9 cellular contexts compared by ENCODE assay signal in the genomic region with DNA sequence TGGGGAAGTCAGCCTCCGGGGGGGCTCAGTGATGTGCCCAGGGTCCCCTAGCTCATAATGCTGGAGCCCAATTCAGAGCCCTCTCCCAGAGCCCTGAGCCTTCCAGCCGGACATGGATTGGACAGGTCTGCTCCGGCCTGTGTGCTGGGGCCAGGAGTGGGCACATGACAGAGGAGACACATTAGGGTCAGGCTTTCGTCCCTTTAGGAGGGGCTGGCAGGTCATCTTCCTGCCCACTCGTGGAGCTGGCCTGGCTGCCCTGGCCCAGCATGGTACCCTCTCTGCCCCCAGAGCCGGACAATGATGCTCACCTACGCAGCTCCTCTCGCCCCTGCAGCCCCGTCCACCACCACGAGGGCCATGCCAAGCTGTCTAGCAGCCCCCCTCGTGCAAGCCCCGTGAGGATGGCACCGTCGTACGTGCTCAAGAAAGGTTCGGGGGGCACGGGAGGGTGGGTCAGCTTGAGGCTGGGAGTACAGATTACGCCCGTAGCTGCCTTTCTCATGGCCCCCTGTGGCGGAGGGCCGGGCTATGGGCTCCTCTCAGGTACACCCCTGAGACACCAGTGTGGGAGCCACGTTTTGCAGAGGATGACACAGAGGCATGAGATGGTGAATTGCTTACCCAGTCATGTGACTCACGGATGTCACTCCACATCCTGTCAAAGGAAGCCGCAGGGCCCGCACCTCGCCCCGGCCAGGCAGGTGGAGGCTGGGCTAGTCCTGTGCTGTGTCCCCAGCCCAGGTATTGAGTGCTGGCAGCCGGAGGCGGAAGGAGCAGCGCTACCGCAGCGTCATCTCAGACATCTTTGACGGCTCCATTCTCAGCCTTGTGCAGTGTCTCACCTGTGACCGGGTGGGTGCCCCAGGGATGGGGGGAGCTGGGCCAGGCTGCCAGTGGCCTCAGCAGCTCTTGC. TPM values are rescaled to one million over a fixed set of nuclear protein-coding genes. Genes with fewer than 3 reads are reported as not detected.
A peak's percentile ranks its signal among the peaks of the same experiment; 100 is the strongest.
DNase-seq lines count a peak whose midpoint lies in the region; ATAC-seq, FAIRE-seq and TF ChIP-seq lines count a peak whose summit lies in the region.
"Had no signal": no experiment of that assay in that cellular context is flagged by ENCODE, and none has a peak within 500 bp of the region (broad histone marks: within the 10 kb centered on the region; RNA-seq: fewer than 3 reads in every experiment).

No MANE protein-coding gene starts in this region.

- WGBS in spleen, 5 donors, result 66 to 78% (median 70%) methylated on average over 20 to 34 of the region's 34 CpGs

- peaks cover 0 to 27% (median 12%) of the 10 kb centered on the region in 11 experiments; a peak in 13 of 22 replicates for H3K36me3 ChIP-seq in BLaER1 treated with 17β-estradiol and CSF1 and Interleukin-3, amounts not matched to agents 10 nM and 100 nM
- peaks cover 0 to 72% (median 22%) of the 10 kb centered on the region in 6 donors for H3K36me3 ChIP-seq in spleen
- H3K36me3 ChIP-seq: uterus had no signal

- FAIRE-seq in D721Med (lab: Jason Lieb, UNC), result no peak

- TF ChIP-seq POLR2A in spleen (IDR thresholded peaks at IDR 0.05), result no peak

- H3K4me3 ChIP-seq in BLaER1 treated with 17β-estradiol and CSF1 and Interleukin-3, amounts not matched to agents 10 nM and 100 nM, result no peak overlapping the region
- H3K4me3 ChIP-seq in spleen, result peak overlapping the region in 1 of 8 donors; percentile 24
- H3K4me3 ChIP-seq: uterus had no signal

- peaks cover 0 to 3% (median 0%) of the 10 kb centered on the region in 11 experiments; a peak in 2 of 22 replicates for H4K20me1 ChIP-seq in BLaER1 treated with 17β-estradiol and CSF1 and Interleukin-3, amounts not matched to agents 10 nM and 100 nM

- ATAC-seq in GM21423 (IDR thresholded peaks at IDR 0.05; ENCODE audit: unreplicated experiment), result no peak

- DNase-seq in activated CD4-positive, alpha-beta T cell treated with anti-CD3 and anti-CD28 coated beads for 48 hours, result peak; percentile 90
- DNase-seq in activated naive CD8-positive, alpha-beta T cell treated with anti-CD3 and anti-CD28 coated beads, Interleukin-2, amount 50 U/mL, for 16 hours (ENCODE audit: low read depth, low spot score), result peak; percentile 62
- DNase-seq in spleen, result peak; percentile 94
- no peak for DNase-seq in D721Med (ENCODE audit: insufficient read length, low spot score)
- DNase-seq in NCI-H2196 treated with DMSO at 0.1 percent for 48 hours (lab: John Stamatoyannopoulos, UW; ENCODE audit: unreplicated experiment), result no peak
- no peak for DNase-seq in kidney glomerular epithelial cell (lab: John Stamatoyannopoulos, UW)
- DNase-seq: uterus had no signal

- H3K9me3 ChIP-seq in BLaER1 treated with 17β-estradiol and CSF1 and Interleukin-3, amounts not matched to agents 10 nM and 100 nM (replicated peaks in 1 of 11), result no peaks in the 10 kb centered on the region
- H3K9me3 ChIP-seq in spleen, result no peaks in the 10 kb centered on the region
- H3K9me3 ChIP-seq: uterus had no signal

- peak overlapping the region in 7 of 11 experiments; percentile 16 to 86 (median 35); a peak in 9 of 22 replicates for H3K27ac ChIP-seq in BLaER1 treated with 17β-estradiol and CSF1 and Interleukin-3, amounts not matched to agents 10 nM and 100 nM
- H3K27ac ChIP-seq in spleen, result peak overlapping the region; percentile 70 to 91 (median 80)
- H3K27ac ChIP-seq: uterus had no signal

- intact Hi-C loops in spleen (cut with DNase I; ENCODE audit: low total_unique reads), result no loop called here

- no peak for TF ChIP-seq CTCF in spleen (IDR thresholded peaks at IDR 0.05 in 8 of 11, conservative IDR thresholded peaks at IDR 0.05 in 3 of 11)
- no peak for TF ChIP-seq CTCF in D721Med (IDR thresholded peaks at IDR 0.05; ENCODE audit: insufficient read depth, missing control alignments)

- H3K4me2 ChIP-seq in BLaER1 treated with 17β-estradiol and CSF1 and Interleukin-3, amounts not matched to agents 10 nM and 100 nM, result peak overlapping the region in 10 of 11 experiments; percentile 15 to 77 (median 35); a peak in 13 of 22 replicates

- no peaks in the 10 kb centered on the region for H3K27me3 ChIP-seq in BLaER1 treated with 17β-estradiol and CSF1 and Interleukin-3, amounts not matched to agents 10 nM and 100 nM
- H3K27me3 ChIP-seq in spleen (replicated peaks in 1 of 7), result no peaks in the 10 kb centered on the region
- H3K27me3 ChIP-seq: uterus had no signal

- peaks cover 14 to 56% (median 52%) of the 10 kb centered on the region in 10 experiments for H3K4me1 ChIP-seq in BLaER1 treated with 17β-estradiol and CSF1 and Interleukin-3, amounts not matched to agents 10 nM and 100 nM
- peaks cover 0 to 69% (median 32%) of the 10 kb centered on the region in 6 donors for H3K4me1 ChIP-seq in spleen
- H3K4me1 ChIP-seq: uterus had no signal

- H3K9ac ChIP-seq in BLaER1 treated with 17β-estradiol and CSF1 and Interleukin-3, amounts not matched to agents 10 nM and 100 nM, result peak overlapping the region in 4 of 11 experiments; percentile 2 to 37 (median 14); a peak in 4 of 22 replicates

RNA-seq across cellular contexts. Expression of gene USP20, which starts 33.6 kb away (rescaled TPM):
- 10 to 100 TPM; 29.7 to 55.3 (median 39.4) TPM for total RNA-seq in spleen
- polyA plus RNA-seq in spleen, result 10 to 100 TPM; 38.1 to 83.7 (median 67.6) TPM

RNA-seq across cellular contexts. Expression of gene C9orf78, which starts 33.8 kb away (rescaled TPM):
- total RNA-seq in spleen, result 100 to 1,000 TPM in 1 of 7 donors, 10 to 100 TPM in 6; 35.6 to 105 (median 47.3) TPM
- polyA plus RNA-seq in spleen, result 10 to 100 TPM; 51.5 to 68.9 (median 66.3) TPM

RNA-seq across cellular contexts. Expression of gene TOR1A, which starts 44.9 kb away (rescaled TPM):
- 10 to 100 TPM; 27.7 to 49.5 (median 32.5) TPM for total RNA-seq in spleen
- polyA plus RNA-seq in spleen, result 10 to 100 TPM; 13.3 to 20.0 (median 16.5) TPM

Comparison
In these comparisons a context has a peak if more than half of its experiments do, and no peak if none do; other contexts are left out.
1. DNase-seq: peak in activated CD4-positive, alpha-beta T cell treated with anti-CD3 and anti-CD28 coated beads for 48 hours (single experiment), activated naive CD8-positive, alpha-beta T cell treated with anti-CD3 and anti-CD28 coated beads, Interleukin-2, amount 50 U/mL, for 16 hours (single experiment) and spleen (single experiment); none in D721Med (single experiment), NCI-H2196 treated with DMSO at 0.1 percent for 48 hours (single experiment) and kidney glomerular epithelial cell (single experiment).